ENCODE assay signal across 9 cellular contexts in the genomic region with DNA sequence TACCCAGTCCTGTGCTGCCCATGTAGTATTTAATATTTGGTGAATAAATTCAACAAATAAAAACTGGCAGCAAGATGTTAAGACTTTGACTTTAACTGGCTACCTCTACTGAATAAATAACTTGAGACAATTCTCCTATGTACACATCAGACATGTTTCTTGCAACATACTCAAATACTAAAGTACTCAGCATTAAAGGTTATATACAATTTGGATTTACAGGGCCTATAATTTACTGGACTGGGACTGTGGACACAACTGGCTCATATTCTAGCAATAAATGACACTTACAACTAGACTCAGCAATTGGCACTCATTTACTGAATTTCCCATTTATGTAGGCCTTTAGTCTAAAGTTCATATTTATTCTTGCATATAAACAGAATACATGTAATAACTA. TPM values are rescaled to one million over a fixed set of nuclear protein-coding genes. Genes with fewer than 3 reads are reported as not detected.
DNase-seq lines count a peak whose midpoint lies in the region; ATAC-seq and TF ChIP-seq lines count a peak whose summit lies in the region.
"Had no signal": no experiment of that assay in that cellular context is flagged by ENCODE, and none has a peak within 500 bp of the region (broad histone marks: within the 10 kb centered on the region; RNA-seq: fewer than 3 reads in every experiment).

No MANE protein-coding gene starts in this region.

- H3K27ac Mint-ChIP-seq in MCF 10A (ENCODE audit: low read depth, unreplicated experiment) (peak overlapping the region; percentile 59), type B pancreatic cell (peak overlapping the region; percentile 8)
- peak overlapping the region; percentile 39 for H3K27ac Mint-ChIP-seq in activated CD4-positive, alpha-beta memory T cell treated with anti-CD3 and anti-CD28 coated beads for 36 hours

- BruUV-seq in MCF 10A (replicated peaks; lab: Mats Ljungman, UMichigan) = no TSS peak

- TF ChIP-seq POLR2A in breast epithelium (IDR thresholded peaks at IDR 0.05) = no peak
- no peak for TF ChIP-seq POLR2A in body of pancreas (IDR thresholded peaks at IDR 0.05)

- H3K27me3 ChIP-seq in breast epithelium (no peaks in the 10 kb centered on the region), hepatocyte (no peaks in the 10 kb centered on the region), body of pancreas (no peaks in the 10 kb centered on the region)

- POLR2A ChIA-PET in MCF 10A (lab: Yijun Ruan, JAX) = interaction anchor here (0.7 to 0.8 kb wide), 3 partner anchors 8 to 291 kb away, joined by 3 read pairs; no protein-coding TSS in a partner anchor
- POLR2A ChIA-PET in activated CD4-positive, alpha-beta memory T cell treated with anti-CD3 and anti-CD28 coated beads for 36 hours (lab: Charles Lee) = no interaction called here

- H3K27ac ChIP-seq in breast epithelium = no peak overlapping the region
- no peak overlapping the region for H3K27ac ChIP-seq in hepatocyte
- H3K27ac ChIP-seq in body of pancreas = peak overlapping the region in 1 of 4 donors; percentile 0

- TF ChIP-seq CTCF in MCF 10A (IDR thresholded peaks at IDR 0.05; ENCODE audit: unreplicated experiment) (no peak), breast epithelium (IDR thresholded peaks at IDR 0.05) (no peak), hepatocyte (IDR thresholded peaks at IDR 0.05; ENCODE audit: poor library complexity) (no peak), type B pancreatic cell (conservative IDR thresholded peaks at IDR 0.05) (no peak), body of pancreas (IDR thresholded peaks at IDR 0.05) (no peak)

- H3K4me1 Mint-ChIP-seq in MCF 10A (ENCODE audit: insufficient read depth, unreplicated experiment) (peaks cover 15% of the 10 kb centered on the region), type B pancreatic cell (ENCODE audit: unreplicated experiment) (peaks cover 22% of the 10 kb centered on the region)
- peaks cover 24% of the 10 kb centered on the region for H3K4me1 Mint-ChIP-seq in activated CD4-positive, alpha-beta memory T cell treated with anti-CD3 and anti-CD28 coated beads for 36 hours (ENCODE audit: low read depth)

- peak; percentile 13 for DNase-seq in MCF 10A (ENCODE audit: unreplicated experiment)
- DNase-seq in breast epithelium (ENCODE audit: low spot score in 2 of 2) = no peak
- DNase-seq in activated CD4-positive, alpha-beta memory T cell treated with anti-CD3 and anti-CD28 coated beads for 36 hours = no peak
- no peak for DNase-seq in hepatocyte (ENCODE audit: low spot score)
- DNase-seq in type B pancreatic cell (ENCODE audit: extremely low spot score, unreplicated experiment) = no peak
- DNase-seq in body of pancreas = no peak
- DNase-seq: NCI-H510A treated with DMSO at 0.1 percent for 48 hours had no signal

- H4K20me1 ChIP-seq in hepatocyte (ENCODE audit: insufficient read depth, poor library complexity, severe bottlenecking) = no peaks in the 10 kb centered on the region

- peaks cover 5% of the 10 kb centered on the region for H3K36me3 ChIP-seq in breast epithelium
- no peaks in the 10 kb centered on the region for H3K36me3 ChIP-seq in hepatocyte (replicated peaks; ENCODE audit: insufficient read depth, low read depth)
- H3K36me3 ChIP-seq in body of pancreas (replicated peaks in 1 of 2; ENCODE audit: insufficient read depth in 1 of 2, low read depth in 2 of 2) = peaks cover 0 to 15% of the 10 kb centered on the region in 2 donors

- H3K4me3 ChIP-seq in breast epithelium (peak overlapping the region in 1 of 3 donors; percentile 1), hepatocyte (no peak overlapping the region), body of pancreas (no peak overlapping the region)

- H3K4me2 ChIP-seq in hepatocyte = peak overlapping the region; percentile 86

- H3K27me3 Mint-ChIP-seq in MCF 10A (ENCODE audit: insufficient read depth, unreplicated experiment) (no peaks in the 10 kb centered on the region), type B pancreatic cell (no peaks in the 10 kb centered on the region)
- no peaks in the 10 kb centered on the region for H3K27me3 Mint-ChIP-seq in activated CD4-positive, alpha-beta memory T cell treated with anti-CD3 and anti-CD28 coated beads for 36 hours

- CTCF ChIA-PET in MCF 10A (lab: Yijun Ruan, JAX) = interaction anchor here (5.5 kb wide), 1 partner anchor 18 kb away, joined by 31 read pairs; no protein-coding TSS in a partner anchor
- CTCF ChIA-PET in activated CD4-positive, alpha-beta memory T cell treated with anti-CD3 and anti-CD28 coated beads for 36 hours (lab: Charles Lee) = no interaction called here

- intact Hi-C loops in MCF 10A (cut with micrococcal nuclease) (no loop called here), breast epithelium (cut with DNase I; ENCODE audit: low total_unique reads) (no loop called here), body of pancreas (cut with DNase I) (no loop called here)
- intact Hi-C loops in activated CD4-positive, alpha-beta memory T cell treated with anti-CD3 and anti-CD28 coated beads for 36 hours (cut with micrococcal nuclease) = loop anchor here (10.0 kb wide), 1 partner anchor 683 kb away; the partner anchor contains the start of gene PHC3

- H3K9me3 Mint-ChIP-seq in MCF 10A (ENCODE audit: unreplicated experiment) (no peaks in the 10 kb centered on the region), type B pancreatic cell (peaks cover 6% of the 10 kb centered on the region)
- H3K9me3 Mint-ChIP-seq in activated CD4-positive, alpha-beta memory T cell treated with anti-CD3 and anti-CD28 coated beads for 36 hours = no peaks in the 10 kb centered on the region

- H3K4me3 Mint-ChIP-seq in MCF 10A (ENCODE audit: unreplicated experiment) (peak overlapping the region; percentile 93), type B pancreatic cell (peak overlapping the region; percentile 43)
- peak overlapping the region; percentile 60 for H3K4me3 Mint-ChIP-seq in activated CD4-positive, alpha-beta memory T cell treated with anti-CD3 and anti-CD28 coated beads for 36 hours

- no peak for ATAC-seq in HG02938 (IDR thresholded peaks at IDR 0.05; ENCODE audit: unreplicated experiment)
- ATAC-seq in GM18511 (IDR thresholded peaks at IDR 0.05; ENCODE audit: unreplicated experiment) = no peak
- ATAC-seq in body of pancreas = no peak

- no peaks in the 10 kb centered on the region for H3K9me2 ChIP-seq in hepatocyte (replicated peaks; ENCODE audit: insufficient read depth)

- H3K4me1 ChIP-seq in breast epithelium (peaks cover 0 to 6% of the 10 kb centered on the region in 2 donors), hepatocyte (ENCODE audit: insufficient read depth) (peaks cover 8% of the 10 kb centered on the region), body of pancreas (peaks cover 29% of the 10 kb centered on the region)

- H3K9me3 ChIP-seq in breast epithelium = no peaks in the 10 kb centered on the region
- no peaks in the 10 kb centered on the region for H3K9me3 ChIP-seq in hepatocyte (ENCODE audit: low read depth)
- no peaks in the 10 kb centered on the region for H3K9me3 ChIP-seq in body of pancreas

- H2AFZ ChIP-seq in hepatocyte = no peak overlapping the region

- H3K36me3 Mint-ChIP-seq in MCF 10A (ENCODE audit: insufficient read depth, unreplicated experiment) = peaks cover 52% of the 10 kb centered on the region
- H3K36me3 Mint-ChIP-seq in activated CD4-positive, alpha-beta memory T cell treated with anti-CD3 and anti-CD28 coated beads for 36 hours = peaks cover 37% of the 10 kb centered on the region
- H3K36me3 Mint-ChIP-seq in type B pancreatic cell = peaks cover 31% of the 10 kb centered on the region

- peaks cover 19% of the 10 kb centered on the region for H3K79me2 ChIP-seq in hepatocyte

RNA-seq across cellular contexts. Expression of gene RPL22L1, which starts 2.4 kb away (rescaled TPM):
- total RNA-seq in MCF 10A (2022) (205 and 409 TPM in 2 replicates), breast epithelium (100 to 1,000 TPM in 2 of 3 donors, 10 to 100 TPM in 1; 36.5 to 196 (median 114) TPM), hepatocyte (168 and 173 TPM in 2 replicates), type B pancreatic cell (ENCODE audit: low replicate concordance) (55.2 and 78.3 TPM in 2 replicates), body of pancreas (10 to 100 TPM; 26.0 to 61.2 TPM)
- total RNA-seq in activated CD4-positive, alpha-beta memory T cell treated with anti-CD3 and anti-CD28 coated beads for 36 hours = 100 to 1,000 TPM; 379 to 382 TPM
- polyA plus RNA-seq in hepatocyte = 40.2 and 63.1 TPM in 2 replicates

RNA-seq across cellular contexts. Expression of gene EIF5A2, which starts 40.9 kb away (rescaled TPM):
- total RNA-seq in MCF 10A (2022) (6.0 and 15.0 TPM in 2 replicates), breast epithelium (1 to 10 TPM; 4.7 to 7.4 (median 5.2) TPM), hepatocyte (4.5 and 8.2 TPM in 2 replicates), type B pancreatic cell (ENCODE audit: low replicate concordance) (3.7 and 10.0 TPM in 2 replicates), body of pancreas (1 to 10 TPM in 1 of 2 donors, under 1 TPM in 1; 0.99 to 1.8 TPM)
- total RNA-seq in activated CD4-positive, alpha-beta memory T cell treated with anti-CD3 and anti-CD28 coated beads for 36 hours = 1 to 10 TPM; 5.7 to 8.7 TPM
- 4.8 and 5.3 TPM in 2 replicates for polyA plus RNA-seq in hepatocyte

Comparison
In these comparisons a context has a peak if more than half of its experiments do, and no peak if none do; other contexts are left out.
1. H3K27ac Mint-ChIP-seq: peak in every context shown above with its lines; median percentile 59 in MCF 10A; 39 in activated CD4-positive, alpha-beta memory T cell treated with anti-CD3 and anti-CD28 coated beads for 36 hours; 8 in type B pancreatic cell.
2. H3K4me3 Mint-ChIP-seq: peak in every context shown above with its lines; median percentile 93 in MCF 10A; 60 in activated CD4-positive, alpha-beta memory T cell treated with anti-CD3 and anti-CD28 coated beads for 36 hours; 43 in type B pancreatic cell.